Comparison of ENCODE assay signal across 12 cellular contexts in genomic region chr21:31644648-31645047, GRCh38.
"Had no signal": no experiment of that assay in that cellular context is flagged by ENCODE, and none has a peak within 500 bp of the region (broad histone marks: within the 10 kb centered on the region; RNA-seq: fewer than 3 reads in every experiment).

No MANE protein-coding gene starts in this region.

- H3K4me1 Mint-ChIP-seq: activated CD4-positive, alpha-beta T cell treated with anti-CD3 and anti-CD28 coated beads, Interleukin-2, amount 10 ng/mL, durations not matched to agents 24 days and 14 days; nephron had no signal

- H3K9me3 ChIP-seq: vagina had no signal

- H3K27ac ChIP-seq: coronary artery, vagina had no signal

- H3K9me3 Mint-ChIP-seq: activated B cell treated with CpG ODN at 0.5 μM for 24 hours; activated CD4-positive, alpha-beta T cell treated with anti-CD3 and anti-CD28 coated beads, Interleukin-2, amount 10 ng/mL, durations not matched to agents 24 days and 14 days; effector memory CD8-positive, alpha-beta T cell; T-helper 2 cell treated with Interferon-gamma antibody and Interleukin-4, amounts not matched to agents 5 μg/mL and 100 μg/mL, for 36 hours had no signal

- H3K27me3 ChIP-seq: vagina had no signal

- H3K36me3 ChIP-seq: vagina had no signal

- H3K27ac Mint-ChIP-seq: activated B cell treated with CpG ODN at 0.5 μM for 24 hours; activated CD4-positive, alpha-beta T cell treated with anti-CD3 and anti-CD28 coated beads, Interleukin-2, amount 10 ng/mL, durations not matched to agents 24 days and 14 days; effector memory CD8-positive, alpha-beta T cell; nephron; T-helper 2 cell treated with Interferon-gamma antibody and Interleukin-4, amounts not matched to agents 5 μg/mL and 100 μg/mL, for 36 hours had no signal

- DNase-seq: activated B cell treated with CpG ODN at 0.5 μM for 24 hours; activated CD4-positive, alpha-beta T cell treated with anti-CD3 and anti-CD28 coated beads, Interleukin-2, amount 10 ng/mL, durations not matched to agents 24 days and 14 days; activated naive CD4-positive, alpha-beta T cell treated with Interleukin-2 at 50 U/mL for 16 hours; caudate nucleus; effector memory CD8-positive, alpha-beta T cell; erythroblast; stimulated activated CD4-positive, alpha-beta T cell treated with anti-CD3 and anti-CD28 coated beads, Interleukin-15, amount 100 ng/mL, for 24 hours; stimulated activated CD4-positive, alpha-beta T cell treated with anti-CD3 and anti-CD28 coated beads, Interleukin-4, amount 100 ng/mL, for 24 hours had no signal

- H3K4me3 ChIP-seq: coronary artery, vagina had no signal

- H3K4me1 ChIP-seq: vagina had no signal

- ATAC-seq: effector memory CD8-positive, alpha-beta T cell had no signal

- H3K4me3 Mint-ChIP-seq: activated B cell treated with CpG ODN at 0.5 μM for 24 hours; activated CD4-positive, alpha-beta T cell treated with anti-CD3 and anti-CD28 coated beads, Interleukin-2, amount 10 ng/mL, durations not matched to agents 24 days and 14 days; effector memory CD8-positive, alpha-beta T cell; nephron; T-helper 2 cell treated with Interferon-gamma antibody and Interleukin-4, amounts not matched to agents 5 μg/mL and 100 μg/mL, for 36 hours had no signal
